In genomic region chr2:240620859-240621258, GRCh38 we compare ENCODE assay signal across 13 cellular contexts. TPM values are rescaled to one million over a fixed set of nuclear protein-coding genes. Genes with fewer than 3 reads are reported as not detected.
DNase-seq lines count a peak whose midpoint lies in the region; ATAC-seq and TF ChIP-seq lines count a peak whose summit lies in the region.
"Had no signal": no experiment of that assay in that cellular context is flagged by ENCODE, and none has a peak within 500 bp of the region (broad histone marks: within the 10 kb centered on the region; RNA-seq: fewer than 3 reads in every experiment).

No MANE protein-coding gene starts in this region.

- ATAC-seq in activated B cell treated with CpG ODN at 0.5 μM for 24 hours (ENCODE audit: low read depth) (no peak), lower lobe of right lung (no peak)
- ATAC-seq: Panc1 had no signal

- POLR2A ChIA-PET in CD8-positive, alpha-beta memory T cell (lab: Charles Lee), result interaction anchor here (0.6 to 2.7 kb wide), 4 partner anchors 10 to 55 kb away, joined by 4 to 22 read pairs (median 9); partner anchors contain the start of genes CAPN10 and RNPEPL1
- POLR2A ChIA-PET in activated B cell treated with CpG ODN at 0.5 μM for 24 hours (lab: Charles Lee), result interaction anchor here (1.0 to 1.4 kb wide), 3 partner anchors 34 to 60 kb away, joined by 3 to 5 read pairs (median 3); partner anchors contain the start of gene CAPN10

- no peak overlapping the region for H3K27ac ChIP-seq in CD8-positive, alpha-beta memory T cell (ENCODE audit: low read depth, low read length)
- H3K27ac ChIP-seq in lower lobe of right lung, result no peak overlapping the region
- H3K27ac ChIP-seq: ovary, testis had no signal

- peaks cover 0 to 10% (median 3%) of the 10 kb centered on the region in 7 donors for H3K9me3 Mint-ChIP-seq in CD14-positive monocyte
- H3K9me3 Mint-ChIP-seq in CD8-positive, alpha-beta memory T cell, result peaks cover 2 to 8% (median 3%) of the 10 kb centered on the region in 5 donors
- H3K9me3 Mint-ChIP-seq in activated B cell treated with CpG ODN at 0.5 μM for 24 hours, result peaks cover 4% of the 10 kb centered on the region

- no peak overlapping the region for H3K4me3 ChIP-seq in CD8-positive, alpha-beta memory T cell (ENCODE audit: low read length)
- no peak overlapping the region for H3K4me3 ChIP-seq in lower lobe of right lung
- H3K4me3 ChIP-seq: ovary, testis had no signal

- H3K4me1 ChIP-seq in CD8-positive, alpha-beta memory T cell (ENCODE audit: insufficient read depth, low read length), result peaks cover 54% of the 10 kb centered on the region
- H3K4me1 ChIP-seq in lower lobe of right lung, result peaks cover 35% of the 10 kb centered on the region
- H3K4me1 ChIP-seq: testis had no signal

- H3K36me3 Mint-ChIP-seq in CD14-positive monocyte (peaks cover 2 to 8% of the 10 kb centered on the region in 2 donors), activated B cell treated with CpG ODN at 0.5 μM for 24 hours (ENCODE audit: low read depth) (peaks cover 2% of the 10 kb centered on the region)
- peaks cover 3 to 15% (median 7%) of the 10 kb centered on the region in 3 donors for H3K36me3 Mint-ChIP-seq in CD8-positive, alpha-beta memory T cell

- DNase-seq in CD14-positive monocyte (ENCODE audit: low spot score), result peak; percentile 41
- peak in 1 of 5 donors; percentile 43 for DNase-seq in CD8-positive, alpha-beta memory T cell
- peak; percentile 9 for DNase-seq in activated B cell treated with CpG ODN at 0.5 μM for 24 hours
- peak; percentile 27 for DNase-seq in lower lobe of right lung
- DNase-seq in NCI-H1092 (lab: John Stamatoyannopoulos, UW), result no peak
- no peak for DNase-seq in NCI-H146 (lab: John Stamatoyannopoulos, UW)
- DNase-seq in stimulated activated CD4-positive, alpha-beta T cell treated with anti-CD3 and anti-CD28 coated beads, Interleukin-1b, Interleukin-23, amount 100 ng/mL, for 48 hours, result no peak
- DNase-seq: effector CD8-positive, alpha-beta T cell; testis had no signal

- H3K36me3 ChIP-seq in CD8-positive, alpha-beta memory T cell (ENCODE audit: insufficient read depth, low read length), result no peaks in the 10 kb centered on the region
- no peaks in the 10 kb centered on the region for H3K36me3 ChIP-seq in lower lobe of right lung
- H3K36me3 ChIP-seq: ovary had no signal

- H3K27me3 Mint-ChIP-seq in CD14-positive monocyte (ENCODE audit: low read depth in 3 of 3) (no peaks in the 10 kb centered on the region), activated B cell treated with CpG ODN at 0.5 μM for 24 hours (peaks cover 6% of the 10 kb centered on the region)
- H3K27me3 Mint-ChIP-seq in CD8-positive, alpha-beta memory T cell, result no peaks in the 10 kb centered on the region
- H3K27me3 Mint-ChIP-seq: brain had no signal

- H3K27ac Mint-ChIP-seq in CD14-positive monocyte (peak overlapping the region in 6 of 7 donors; percentile 80 to 95 (median 88)), activated B cell treated with CpG ODN at 0.5 μM for 24 hours (no peak overlapping the region)
- peak overlapping the region; percentile 50 to 99 (median 95) for H3K27ac Mint-ChIP-seq in CD8-positive, alpha-beta memory T cell
- H3K27ac Mint-ChIP-seq: brain, mesothelial cell of epicardium had no signal

- intact Hi-C loops in CD14-positive monocyte (cut with micrococcal nuclease) (loop anchor here in 1 of 2 donors (5.0 kb wide), 1 partner anchor 34 kb away; the partner anchor contains the start of gene CAPN10), activated B cell treated with CpG ODN at 0.5 μM for 24 hours (cut with micrococcal nuclease) (no loop called here), lower lobe of right lung (cut with DNase I) (no loop called here)

- no peak for TF ChIP-seq CTCF in CD14-positive monocyte (IDR thresholded peaks at IDR 0.05)
- TF ChIP-seq CTCF in activated B cell treated with CpG ODN at 0.5 μM for 24 hours (IDR thresholded peaks at IDR 0.05), result no peak
- no peak for TF ChIP-seq CTCF in lower lobe of right lung (IDR thresholded peaks at IDR 0.05)

- no peaks in the 10 kb centered on the region for H3K9me3 ChIP-seq in CD8-positive, alpha-beta memory T cell (ENCODE audit: low read length)
- no peaks in the 10 kb centered on the region for H3K9me3 ChIP-seq in lower lobe of right lung
- H3K9me3 ChIP-seq: ovary, testis had no signal

- peaks cover 58% of the 10 kb centered on the region for H3K4me1 Mint-ChIP-seq in CD14-positive monocyte
- peaks cover 30 to 52% (median 39%) of the 10 kb centered on the region in 3 donors for H3K4me1 Mint-ChIP-seq in CD8-positive, alpha-beta memory T cell
- peaks cover 24% of the 10 kb centered on the region for H3K4me1 Mint-ChIP-seq in activated B cell treated with CpG ODN at 0.5 μM for 24 hours

- H3K4me3 Mint-ChIP-seq in CD14-positive monocyte (peak overlapping the region; percentile 48 to 61), activated B cell treated with CpG ODN at 0.5 μM for 24 hours (no peak overlapping the region)
- H3K4me3 Mint-ChIP-seq in CD8-positive, alpha-beta memory T cell, result peak overlapping the region in 2 of 7 donors; percentile 27 to 41
- H3K4me3 Mint-ChIP-seq: brain, mesothelial cell of epicardium had no signal

- no peaks in the 10 kb centered on the region for H3K27me3 ChIP-seq in CD8-positive, alpha-beta memory T cell (ENCODE audit: insufficient read depth, low read length, poor library complexity, severe bottlenecking)
- H3K27me3 ChIP-seq in lower lobe of right lung (ENCODE audit: low read depth), result no peaks in the 10 kb centered on the region
- H3K27me3 ChIP-seq: ovary, testis had no signal

- CTCF ChIA-PET in CD8-positive, alpha-beta memory T cell (lab: Charles Lee), result interaction anchor here (1.2 to 2.7 kb wide), 3 partner anchors 35 to 55 kb away, joined by 6 to 24 read pairs (median 8); partner anchors contain the start of gene CAPN10
- CTCF ChIA-PET in activated B cell treated with CpG ODN at 0.5 μM for 24 hours (lab: Charles Lee), result no interaction called here

RNA-seq across cellular contexts. Expression of gene GPR35, which starts 4.4 kb away (rescaled TPM):
- 10 to 100 TPM; 30.6 to 36.3 TPM for polyA plus RNA-seq in CD14-positive monocyte
- 1 to 10 TPM; 8.4 to 9.0 TPM for total RNA-seq in CD8-positive, alpha-beta memory T cell
- polyA plus RNA-seq in CD8-positive, alpha-beta memory T cell, result 1.9 TPM
- 1.6 TPM in 2 replicates for total RNA-seq in activated B cell treated with CpG ODN at 0.5 μM for 24 hours
- total RNA-seq in lower lobe of right lung, result 4.7 TPM

RNA-seq across cellular contexts. Expression of gene CAPN10, which starts 34.3 kb away (rescaled TPM):
- 1 to 10 TPM; 7.3 to 7.4 TPM for polyA plus RNA-seq in CD14-positive monocyte
- total RNA-seq in CD8-positive, alpha-beta memory T cell, result 10 to 100 TPM; 36.1 to 40.5 TPM
- polyA plus RNA-seq in CD8-positive, alpha-beta memory T cell, result 19.5 TPM
- total RNA-seq in activated B cell treated with CpG ODN at 0.5 μM for 24 hours (55.2 and 61.8 TPM in 2 replicates), lower lobe of right lung (37.2 TPM)

RNA-seq across cellular contexts. Expression of gene RNPEPL1, which starts 52.6 kb away (rescaled TPM):
- polyA plus RNA-seq in CD14-positive monocyte, result 10 to 100 TPM; 15.4 to 36.4 TPM
- 10 to 100 TPM; 55.6 to 61.1 TPM for total RNA-seq in CD8-positive, alpha-beta memory T cell
- 101 TPM for polyA plus RNA-seq in CD8-positive, alpha-beta memory T cell
- 70.0 and 71.0 TPM in 2 replicates for total RNA-seq in activated B cell treated with CpG ODN at 0.5 μM for 24 hours
- 102 TPM for total RNA-seq in lower lobe of right lung

Comparison
In these comparisons a context has a peak if more than half of its experiments do, and no peak if none do; other contexts are left out.
1. DNase-seq: peak in CD14-positive monocyte (single experiment), activated B cell treated with CpG ODN at 0.5 μM for 24 hours (single experiment) and lower lobe of right lung (single experiment); none in NCI-H1092 (single experiment), NCI-H146 (single experiment) and stimulated activated CD4-positive, alpha-beta T cell treated with anti-CD3 and anti-CD28 coated beads, Interleukin-1b, Interleukin-23, amount 100 ng/mL, for 48 hours (single experiment).